ENCODE assay signal across 18 cellular contexts in genomic region chr1:165222580-165222979, GRCh38.
"Had no signal": no experiment of that assay in that cellular context is flagged by ENCODE, and none has a peak within 500 bp of the region (broad histone marks: within the 10 kb centered on the region; RNA-seq: fewer than 3 reads in every experiment).

No MANE protein-coding gene starts in this region.

- H3K4me1 Mint-ChIP-seq: natural killer cell; stimulated activated naive B cell treated with anti-CD40 and anti-IgM and Interleukin-4, amounts not matched to agents 10 μg/mL and 1 μg/mL and 100 μg/mL, for 72 hours; stimulated activated naive CD8-positive, alpha-beta T cell treated with anti-CD3 and anti-CD28 coated beads, Interleukin-15, amount 100 ng/mL, for 72 hours had no signal

- H3K27ac Mint-ChIP-seq: dendritic cell treated with granulocyte-macrophage colony-stimulating factor and Interleukin-4, amounts not matched to agents 40 ng/mL and 50 ng/mL, for 4 days; effector memory CD8-positive, alpha-beta T cell; natural killer cell; stimulated activated naive B cell treated with anti-CD40 and anti-IgM and Interleukin-4, amounts not matched to agents 10 μg/mL and 1 μg/mL and 100 μg/mL, for 72 hours; stimulated activated naive CD8-positive, alpha-beta T cell treated with anti-CD3 and anti-CD28 coated beads, Interleukin-15, amount 100 ng/mL, for 72 hours had no signal

- H3K9me3 Mint-ChIP-seq: dendritic cell treated with granulocyte-macrophage colony-stimulating factor and Interleukin-4, amounts not matched to agents 40 ng/mL and 50 ng/mL, for 4 days; neural crest cell; stimulated activated naive CD8-positive, alpha-beta T cell treated with anti-CD3 and anti-CD28 coated beads, Interleukin-15, amount 100 ng/mL, for 72 hours had no signal

- H3K9me3 ChIP-seq: esophagus squamous epithelium, gastroesophageal sphincter, spleen, testis, tibial nerve had no signal

- H3K4me1 ChIP-seq: gastroesophageal sphincter, spleen, testis, tibial nerve had no signal

- H3K27me3 ChIP-seq: testis, tibial nerve had no signal

- H3K27ac ChIP-seq: epithelial cell of prostate, esophagus squamous epithelium, gastroesophageal sphincter, spleen, testis, tibial nerve had no signal

- H3K36me3 Mint-ChIP-seq: natural killer cell; stimulated activated naive B cell treated with anti-CD40 and anti-IgM and Interleukin-4, amounts not matched to agents 10 μg/mL and 1 μg/mL and 100 μg/mL, for 72 hours had no signal

- H3K4me3 ChIP-seq: esophagus squamous epithelium, gastroesophageal sphincter, spleen, testis, tibial nerve had no signal

- H3K36me3 ChIP-seq: esophagus squamous epithelium, gastroesophageal sphincter, spleen, tibial nerve had no signal

- H3K4me3 Mint-ChIP-seq: dendritic cell treated with granulocyte-macrophage colony-stimulating factor and Interleukin-4, amounts not matched to agents 40 ng/mL and 50 ng/mL, for 4 days; effector memory CD8-positive, alpha-beta T cell; natural killer cell; neural crest cell; stimulated activated naive B cell treated with anti-CD40 and anti-IgM and Interleukin-4, amounts not matched to agents 10 μg/mL and 1 μg/mL and 100 μg/mL, for 72 hours; stimulated activated naive CD8-positive, alpha-beta T cell treated with anti-CD3 and anti-CD28 coated beads, Interleukin-15, amount 100 ng/mL, for 72 hours had no signal

- DNase-seq: effector memory CD8-positive, alpha-beta T cell; esophagus squamous epithelium; foreskin fibroblast; kidney glomerular epithelial cell; natural killer cell; posterior cingulate gyrus; spleen; stimulated activated CD4-positive, alpha-beta T cell treated with anti-CD3 and anti-CD28 coated beads, Interleukin-2, amount 100 ng/mL, for 24 hours; stimulated activated CD4-positive, alpha-beta T cell treated with anti-CD3 and anti-CD28 coated beads, Interleukin-4, amount 100 ng/mL, for 4 hours; stimulated activated naive B cell treated with anti-CD40 and anti-IgM and Interleukin-4, amounts not matched to agents 10 μg/mL and 1 μg/mL and 100 μg/mL, for 72 hours; stimulated activated naive CD8-positive, alpha-beta T cell treated with anti-CD3 and anti-CD28 coated beads, Interleukin-15, amount 100 ng/mL, for 72 hours; testis had no signal

- ATAC-seq: effector memory CD8-positive, alpha-beta T cell; gastroesophageal sphincter; sciatic nerve; stimulated activated naive B cell treated with anti-CD40 and anti-IgM and Interleukin-4, amounts not matched to agents 10 μg/mL and 1 μg/mL and 100 μg/mL, for 72 hours; stimulated activated naive CD8-positive, alpha-beta T cell treated with anti-CD3 and anti-CD28 coated beads, Interleukin-15, amount 100 ng/mL, for 72 hours had no signal
